In genomic region chr5:148734518-148734917, GRCh38 we compare ENCODE assay signal across 15 cellular contexts.
"Had no signal": no experiment of that assay in that cellular context is flagged by ENCODE, and none has a peak within 500 bp of the region (broad histone marks: within the 10 kb centered on the region; RNA-seq: fewer than 3 reads in every experiment).

No MANE protein-coding gene starts in this region.

- H3K9me3 Mint-ChIP-seq: activated CD4-positive, alpha-beta memory T cell treated with anti-CD3 and anti-CD28 coated beads, Interleukin-2, amount 10 ng/mL, durations not matched to agents 7 days and 5 days; activated naive CD4-positive, alpha-beta T cell treated with anti-CD3 and anti-CD28 coated beads, Interleukin-2, amount 10 ng/mL, durations not matched to agents 7 days and 5 days; activated T-cell treated with anti-CD3 and anti-CD28 coated beads, Interleukin-2, amount 50 U/mL, for 24 hours; naive B cell; neural progenitor cell; stimulated activated memory B cell treated with anti-CD40 and anti-IgM and Interleukin-4, amounts not matched to agents 10 μg/mL and 1 μg/mL and 100 μg/mL, for 72 hours; WTC11 had no signal

- H3K27me3 Mint-ChIP-seq: stimulated activated memory B cell treated with anti-CD40 and anti-IgM and Interleukin-4, amounts not matched to agents 10 μg/mL and 1 μg/mL and 100 μg/mL, for 72 hours had no signal

- H3K4me3 ChIP-seq: hepatocyte, neural progenitor cell, ovary, thyroid gland had no signal

- H3K9ac ChIP-seq: neural progenitor cell had no signal

- H3K4me3 Mint-ChIP-seq: activated CD4-positive, alpha-beta memory T cell treated with anti-CD3 and anti-CD28 coated beads, Interleukin-2, amount 10 ng/mL, durations not matched to agents 7 days and 5 days; activated naive CD4-positive, alpha-beta T cell treated with anti-CD3 and anti-CD28 coated beads, Interleukin-2, amount 10 ng/mL, durations not matched to agents 7 days and 5 days; activated T-cell treated with anti-CD3 and anti-CD28 coated beads, Interleukin-2, amount 50 U/mL, for 24 hours; naive B cell; neural progenitor cell; stimulated activated memory B cell treated with anti-CD40 and anti-IgM and Interleukin-4, amounts not matched to agents 10 μg/mL and 1 μg/mL and 100 μg/mL, for 72 hours; WTC11 had no signal

- H3K27me3 ChIP-seq: hepatocyte, ovary, thyroid gland had no signal

- H2AFZ ChIP-seq: hepatocyte, neural progenitor cell had no signal

- H3K36me3 Mint-ChIP-seq: activated naive CD4-positive, alpha-beta T cell treated with anti-CD3 and anti-CD28 coated beads, Interleukin-2, amount 10 ng/mL, durations not matched to agents 7 days and 5 days; naive B cell; neural progenitor cell; stimulated activated memory B cell treated with anti-CD40 and anti-IgM and Interleukin-4, amounts not matched to agents 10 μg/mL and 1 μg/mL and 100 μg/mL, for 72 hours; WTC11 had no signal

- H3K9me3 ChIP-seq: ovary, thyroid gland had no signal

- ATAC-seq: stimulated activated memory B cell treated with anti-CD40 and anti-IgM and Interleukin-4, amounts not matched to agents 10 μg/mL and 1 μg/mL and 100 μg/mL, for 72 hours had no signal

- H3K36me3 ChIP-seq: neural progenitor cell, ovary, thyroid gland had no signal

- H3K4me2 ChIP-seq: hepatocyte, neural progenitor cell had no signal

- H3K4me1 ChIP-seq: neural progenitor cell, thyroid gland had no signal

- H3K27ac ChIP-seq: dorsolateral prefrontal cortex, hepatocyte, neural progenitor cell, ovary, thyroid gland had no signal

- H3K27ac Mint-ChIP-seq: activated CD4-positive, alpha-beta memory T cell treated with anti-CD3 and anti-CD28 coated beads, Interleukin-2, amount 10 ng/mL, durations not matched to agents 7 days and 5 days; activated naive CD4-positive, alpha-beta T cell treated with anti-CD3 and anti-CD28 coated beads, Interleukin-2, amount 10 ng/mL, durations not matched to agents 7 days and 5 days; activated T-cell treated with anti-CD3 and anti-CD28 coated beads, Interleukin-2, amount 50 U/mL, for 24 hours; neural progenitor cell; stimulated activated memory B cell treated with anti-CD40 and anti-IgM and Interleukin-4, amounts not matched to agents 10 μg/mL and 1 μg/mL and 100 μg/mL, for 72 hours; WTC11 had no signal

- H3K79me2 ChIP-seq: hepatocyte had no signal

- DNase-seq: activated CD4-positive, alpha-beta memory T cell treated with anti-CD3 and anti-CD28 coated beads, Interleukin-2, amount 10 ng/mL, durations not matched to agents 7 days and 5 days; activated CD4-positive, alpha-beta T cell treated with anti-CD3 and anti-CD28 coated beads for 4 hours; activated naive CD4-positive, alpha-beta T cell treated with anti-CD3 and anti-CD28 coated beads, Interleukin-2, amount 10 ng/mL, durations not matched to agents 7 days and 5 days; activated T-cell treated with anti-CD3 and anti-CD28 coated beads, Interleukin-2, amount 50 U/mL, for 24 hours; dorsolateral prefrontal cortex; islet precursor cell; mammary epithelial cell; naive B cell; stimulated activated CD4-positive, alpha-beta T cell treated with anti-CD3 and anti-CD28 coated beads, Interleukin-2, amount 100 ng/mL, for 48 hours; thyroid gland had no signal
